ENCODE assay signal across 13 cellular contexts in genomic region chr19:50703915-50704548, GRCh38. TPM values are rescaled to one million over a fixed set of nuclear protein-coding genes. Genes with fewer than 3 reads are reported as not detected.
DNase-seq lines count a peak whose midpoint lies in the region; ATAC-seq, FAIRE-seq and TF ChIP-seq lines count a peak whose summit lies in the region.
"Had no signal": no experiment of that assay in that cellular context is flagged by ENCODE, and none has a peak within 500 bp of the region (broad histone marks: within the 10 kb centered on the region; RNA-seq: fewer than 3 reads in every experiment).

No MANE protein-coding gene starts in this region.

- ATAC-seq in HG03378 (IDR thresholded peaks at IDR 0.05; ENCODE audit: unreplicated experiment), result no peak
- ATAC-seq: heart right ventricle had no signal

- peaks cover 41% of the 10 kb centered on the region for H3K27me3 Mint-ChIP-seq in MCF 10A (ENCODE audit: insufficient read depth, unreplicated experiment)
- peaks cover 67% of the 10 kb centered on the region for H3K27me3 Mint-ChIP-seq in endodermal cell (ENCODE audit: insufficient read depth)

- H3K36me3 Mint-ChIP-seq in MCF 10A (ENCODE audit: insufficient read depth, unreplicated experiment) (no peaks in the 10 kb centered on the region), endodermal cell (ENCODE audit: low read depth) (no peaks in the 10 kb centered on the region)

- H3K27ac Mint-ChIP-seq in MCF 10A (ENCODE audit: low read depth, unreplicated experiment) (no peak overlapping the region), endodermal cell (no peak overlapping the region)
- H3K27ac Mint-ChIP-seq: dendritic cell treated with granulocyte-macrophage colony-stimulating factor and Interleukin-4, amounts not matched to agents 40 ng/mL and 50 ng/mL, for 4 days had no signal

- no peak overlapping the region for H3K9ac ChIP-seq in endodermal cell (ENCODE audit: extremely low read depth, low read length, poor library complexity, severe bottlenecking)

- DNase-seq in T47D (ENCODE audit: low read depth in 1 of 2, low spot score in 1 of 2) (peak; percentile 55 to 71), MCF 10A (ENCODE audit: unreplicated experiment) (no peak), NCI-H2171 treated with DMSO at 0.1 percent for 48 hours (lab: John Stamatoyannopoulos, UW) (peak; percentile 68), endodermal cell (peak; percentile 83), urothelium cell line (ENCODE audit: low spot score) (no peak), A172 (ENCODE audit: low spot score) (no peak)
- DNase-seq in activated CD4-positive, alpha-beta T cell treated with anti-CD3 and anti-CD28 coated beads for 4 hours, result no peak
- DNase-seq: heart right ventricle; Karpas-422; naive B cell; stimulated activated naive CD4-positive, alpha-beta T cell had no signal

- no peak overlapping the region for H3K4me3 ChIP-seq in endodermal cell (ENCODE audit: low read length)
- H3K4me3 ChIP-seq: heart right ventricle had no signal

- in situ Hi-C loops in T47D (cut with HindIII; ENCODE audit: low pct_unique_long_range_greater_than_20kb, low sequenced_read_pairs), result no loop called here

- H3K36me3 ChIP-seq in endodermal cell (ENCODE audit: control insufficient read depth, insufficient read depth, low read length), result no peaks in the 10 kb centered on the region
- H3K36me3 ChIP-seq: heart right ventricle had no signal

- CTCF ChIA-PET in MCF 10A (lab: Yijun Ruan, JAX), result interaction anchor here (0.6 to 1.6 kb wide), 8 partner anchors 8 to 388 kb away, joined by 3 to 9 read pairs (median 4); no protein-coding TSS in a partner anchor

- H3K27ac ChIP-seq in endodermal cell (ENCODE audit: low read depth, low read length), result no peak overlapping the region
- H3K27ac ChIP-seq: heart right ventricle had no signal

- H3K9me3 Mint-ChIP-seq in MCF 10A (ENCODE audit: unreplicated experiment) (peaks cover 6% of the 10 kb centered on the region), endodermal cell (no peaks in the 10 kb centered on the region)
- H3K9me3 Mint-ChIP-seq: dendritic cell treated with granulocyte-macrophage colony-stimulating factor and Interleukin-4, amounts not matched to agents 40 ng/mL and 50 ng/mL, for 4 days had no signal

- no peaks in the 10 kb centered on the region for H3K4me1 ChIP-seq in endodermal cell (ENCODE audit: control insufficient read depth, insufficient read depth, low read length)
- H3K4me1 ChIP-seq: heart right ventricle had no signal

- H3K4me3 Mint-ChIP-seq in MCF 10A (ENCODE audit: unreplicated experiment) (no peak overlapping the region), endodermal cell (no peak overlapping the region)
- H3K4me3 Mint-ChIP-seq: dendritic cell treated with granulocyte-macrophage colony-stimulating factor and Interleukin-4, amounts not matched to agents 40 ng/mL and 50 ng/mL, for 4 days; naive B cell had no signal

- TF ChIP-seq CTCF in MCF 10A (IDR thresholded peaks at IDR 0.05; ENCODE audit: unreplicated experiment) (no peak), endodermal cell (conservative IDR thresholded peaks at IDR 0.05) (peak; percentile 73)

- H3K4me1 Mint-ChIP-seq in MCF 10A (ENCODE audit: insufficient read depth, unreplicated experiment) (peaks cover 5% of the 10 kb centered on the region), endodermal cell (no peaks in the 10 kb centered on the region)

- POLR2A ChIA-PET in MCF 10A (lab: Yijun Ruan, JAX), result no interaction called here

- intact Hi-C loops in MCF 10A (cut with micrococcal nuclease), result loop anchor here (2.0 kb wide), 1 partner anchor 219 kb away; no protein-coding TSS in a partner anchor

- peaks cover 4% of the 10 kb centered on the region for H3K9me3 ChIP-seq in endodermal cell (ENCODE audit: control insufficient read depth, low read length)
- H3K9me3 ChIP-seq: heart right ventricle had no signal

- FAIRE-seq in urothelium cell line (lab: Jason Lieb, UNC), result peak; percentile 27

- no TSS peak for BruUV-seq in MCF 10A (replicated peaks; lab: Mats Ljungman, UMichigan)

- WGBS in endodermal cell (ENCODE audit: insufficient coverage in 1 of 2, insufficient read length in 1 of 2), 2 experiments, result 51 to 66% methylated on average over 9 to 13 of the region's 15 CpGs

- H3K27me3 ChIP-seq in endodermal cell (ENCODE audit: control insufficient read depth, insufficient read depth, low read length, poor library complexity, severe bottlenecking), result peaks cover 12% of the 10 kb centered on the region

RNA-seq across cellular contexts. Expression of gene SHANK1, which starts 15.6 kb away (rescaled TPM):
- 0.10 and 0.44 TPM in 2 replicates for total RNA-seq in MCF 10A (2022)
- total RNA-seq in endodermal cell, result 1 to 10 TPM; 1.6 to 1.9 TPM
- polyA plus RNA-seq in endodermal cell (2013, experiment 1 of 2), result 11.3 TPM
- 9.8 TPM for polyA plus RNA-seq in endodermal cell (2013, experiment 2 of 2)
- total RNA-seq in A172 (2014; rRNA removed; shearing (Covaris generic)), result 0.40 and 0.48 TPM in 2 replicates

RNA-seq across cellular contexts. Expression of gene CLEC11A, which starts 19.1 kb away (rescaled TPM):
- total RNA-seq in MCF 10A (2022) (2.4 and 2.8 TPM in 2 replicates), endodermal cell (1 to 10 TPM; 4.0 to 6.2 TPM)
- 5.2 TPM for polyA plus RNA-seq in endodermal cell (2013, experiment 1 of 2)
- polyA plus RNA-seq in endodermal cell (2013, experiment 2 of 2), result 4.8 TPM
- total RNA-seq in A172 (2014; rRNA removed; shearing (Covaris generic)), result 4.8 and 7.9 TPM in 2 replicates

RNA-seq across cellular contexts. Expression of gene C19orf81, which starts 54.8 kb away (rescaled TPM):
- total RNA-seq in MCF 10A (2022), result not detected in 2 replicates
- total RNA-seq in endodermal cell, result 10 to 100 TPM; 11.3 to 26.8 TPM
- 5.3 TPM for polyA plus RNA-seq in endodermal cell (2013, experiment 1 of 2)
- polyA plus RNA-seq in endodermal cell (2013, experiment 2 of 2), result 1.7 TPM
- total RNA-seq in A172 (2014; rRNA removed; shearing (Covaris generic)), result 2.1 TPM in 1 of 2 replicates, not detected in the other

Comparison
In these comparisons a context has a peak if more than half of its experiments do, and no peak if none do; other contexts are left out.
1. DNase-seq: peak in T47D (2 of 2), NCI-H2171 treated with DMSO at 0.1 percent for 48 hours (single experiment) and endodermal cell (single experiment); none in MCF 10A (single experiment), urothelium cell line (single experiment), A172 (single experiment) and activated CD4-positive, alpha-beta T cell treated with anti-CD3 and anti-CD28 coated beads for 4 hours (0 of 2).